ENCODE assay signal across 1 cellular context in the genomic region with DNA sequence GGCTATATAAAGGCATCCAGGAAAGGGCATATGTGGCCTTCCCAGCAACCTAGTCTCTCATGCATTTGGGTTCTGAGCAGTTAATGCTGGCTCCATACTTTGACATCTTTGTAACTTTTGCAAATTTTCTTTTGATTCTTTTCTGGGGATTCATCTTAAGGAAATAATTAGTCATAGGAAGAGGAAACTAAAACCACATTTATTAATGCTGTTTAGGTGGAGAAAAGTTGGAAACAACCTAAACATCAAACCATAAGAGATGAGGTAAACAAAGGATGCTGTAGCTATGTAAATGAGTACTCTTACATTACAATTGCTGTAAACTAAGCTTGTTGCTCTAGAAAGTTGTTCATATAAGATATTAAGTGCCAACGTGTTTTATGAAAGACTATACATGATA.
TF ChIP-seq lines count a peak whose summit lies in the region.

No MANE protein-coding gene starts in this region.

TF ChIP-seq in endothelial cell of umbilical vein, 7 proteins besides CTCF, POLR2A, EP300 and RAD21:
- no peak for TF ChIP-seq EZH2 (IDR thresholded peaks at IDR 0.05; ENCODE audit: borderline replicate concordance, low read depth, low read length, severe bottlenecking)
- no peak for TF ChIP-seq POLR2AphosphoS5 (IDR thresholded peaks at IDR 0.05; ENCODE audit: insufficient read depth, low read depth, low read length)
- TF ChIP-seq, protein P1, sequence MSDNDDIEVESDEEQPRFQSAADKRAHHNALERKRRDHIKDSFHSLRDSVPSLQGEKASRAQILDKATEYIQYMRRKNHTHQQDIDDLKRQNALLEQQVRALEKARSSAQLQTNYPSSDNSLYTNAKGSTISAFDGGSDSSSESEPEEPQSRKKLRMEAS (IDR thresholded peaks at IDR 0.05; ENCODE audit: insufficient read depth, insufficient read length) = no peak
- no peak for TF ChIP-seq JUN (IDR thresholded peaks at IDR 0.05; ENCODE audit: borderline replicate concordance, insufficient read depth, insufficient read length, low read depth)
- no peak for TF ChIP-seq FOS (IDR thresholded peaks at IDR 0.05; ENCODE audit: borderline replicate concordance, insufficient read depth, low read length)
- no peak for TF ChIP-seq MYC (IDR thresholded peaks at IDR 0.05; ENCODE audit: low read depth, low read length)
- no peak for TF ChIP-seq GATA2 (IDR thresholded peaks at IDR 0.05; ENCODE audit: insufficient read depth, insufficient read length, low read depth, low read length)
